8 cellular contexts compared by ENCODE assay signal in genomic region chr2:151827564-151828142, GRCh38. TPM values are rescaled to one million over a fixed set of nuclear protein-coding genes. Genes with fewer than 3 reads are reported as not detected.
A peak's percentile ranks its signal among the peaks of the same experiment; 100 is the strongest.
DNase-seq lines count a peak whose midpoint lies in the region; ATAC-seq, FAIRE-seq and TF ChIP-seq lines count a peak whose summit lies in the region.

No MANE protein-coding gene starts in this region.

- H3K36me3 Mint-ChIP-seq in activated CD4-positive, alpha-beta T cell treated with anti-CD3 and anti-CD28 coated beads for 36 hours (ENCODE audit: low read depth) = peaks cover 4% of the 10 kb centered on the region
- H3K36me3 Mint-ChIP-seq in astrocyte (ENCODE audit: low read depth, unreplicated experiment) = no peaks in the 10 kb centered on the region

- H3K36me3 ChIP-seq in PC-3 (ENCODE audit: low read depth, low read length) (no peaks in the 10 kb centered on the region), astrocyte (ENCODE audit: insufficient read depth, low read length) (no peaks in the 10 kb centered on the region), skeletal muscle satellite cell (ENCODE audit: insufficient read depth, low read length) (no peaks in the 10 kb centered on the region)

- H3K4me3 Mint-ChIP-seq in activated CD4-positive, alpha-beta T cell treated with anti-CD3 and anti-CD28 coated beads for 36 hours = peak overlapping the region; percentile 97
- H3K4me3 Mint-ChIP-seq in astrocyte (ENCODE audit: unreplicated experiment) = peak overlapping the region; percentile 96

- peak overlapping the region; percentile 85 for H3K27ac Mint-ChIP-seq in activated CD4-positive, alpha-beta T cell treated with anti-CD3 and anti-CD28 coated beads for 36 hours
- H3K27ac Mint-ChIP-seq in astrocyte (ENCODE audit: unreplicated experiment) = peak overlapping the region; percentile 87

- H3K9me3 ChIP-seq in PC-3 (ENCODE audit: low read length) (no peaks in the 10 kb centered on the region), astrocyte (ENCODE audit: insufficient read depth, low read depth, low read length) (no peaks in the 10 kb centered on the region), skeletal muscle satellite cell (replicated peaks; ENCODE audit: low read length) (no peaks in the 10 kb centered on the region)

- no peaks in the 10 kb centered on the region for H3K9me3 Mint-ChIP-seq in activated CD4-positive, alpha-beta T cell treated with anti-CD3 and anti-CD28 coated beads for 36 hours (ENCODE audit: low read depth)
- H3K9me3 Mint-ChIP-seq in astrocyte (ENCODE audit: unreplicated experiment) = no peaks in the 10 kb centered on the region

- DNase-seq in activated CD4-positive, alpha-beta T cell treated with anti-CD3 and anti-CD28 coated beads for 36 hours = peak; percentile 38
- no peak for DNase-seq in activated CD4-positive, alpha-beta T cell treated with anti-CD3 and anti-CD28 coated beads, Interleukin-2, amount 50 U/mL, for 1 hour
- DNase-seq in PC-3 (peak; percentile 14), astrocyte (ENCODE audit: low read depth) (peak; percentile 14), GM13976 (ENCODE audit: low spot score) (no peak)

- H3K27me3 Mint-ChIP-seq in activated CD4-positive, alpha-beta T cell treated with anti-CD3 and anti-CD28 coated beads for 36 hours = no peaks in the 10 kb centered on the region
- no peaks in the 10 kb centered on the region for H3K27me3 Mint-ChIP-seq in astrocyte (ENCODE audit: low read depth, unreplicated experiment)

- no peaks in the 10 kb centered on the region for H3K9me2 ChIP-seq in PC-3 (replicated peaks; ENCODE audit: low read length)

- peaks cover 22% of the 10 kb centered on the region; the same call in 1 of the 2 replicates for H4K20me1 ChIP-seq in PC-3 (ENCODE audit: low read length)
- H4K20me1 ChIP-seq in astrocyte (ENCODE audit: insufficient read depth, low read length) = peaks cover 49% of the 10 kb centered on the region

- no peak overlapping the region for H3K27ac ChIP-seq in PC-3 (ENCODE audit: low read length)
- peak overlapping the region; percentile 83 for H3K27ac ChIP-seq in astrocyte (ENCODE audit: low read depth, low read length)

- H3K9ac ChIP-seq in PC-3 (ENCODE audit: low read length) = peak overlapping the region; percentile 96
- peak overlapping the region; percentile 96 for H3K9ac ChIP-seq in astrocyte (ENCODE audit: low read length)
- peak overlapping the region; percentile 93 for H3K9ac ChIP-seq in skeletal muscle satellite cell (ENCODE audit: low read depth, low read length)

- in situ Hi-C loops in GM13976 (cut with MboI; ENCODE audit: low sequenced_read_pairs, unreplicated experiment) = no loop called here

- peaks cover 54% of the 10 kb centered on the region for H3K4me1 Mint-ChIP-seq in activated CD4-positive, alpha-beta T cell treated with anti-CD3 and anti-CD28 coated beads for 36 hours
- H3K4me1 Mint-ChIP-seq in astrocyte (ENCODE audit: low read depth, unreplicated experiment) = peaks cover 28% of the 10 kb centered on the region

- TF ChIP-seq CTCF in PC-3 (conservative IDR thresholded peaks at IDR 0.05; ENCODE audit: low read depth, low read length) (no peak), astrocyte (IDR thresholded peaks at IDR 0.05; ENCODE audit: insufficient read depth, low read depth, low read length) (no peak), GM13976 (IDR thresholded peaks at IDR 0.05; ENCODE audit: borderline replicate concordance, control extremely low read depth, extremely low read depth, insufficient read depth, missing control alignments) (no peak)

- CTCF ChIA-PET in activated CD4-positive, alpha-beta T cell treated with anti-CD3 and anti-CD28 coated beads for 36 hours (lab: Charles Lee) = interaction anchor here (0.5 to 2.0 kb wide), 4 partner anchors 8 to 211 kb away, joined by 3 to 8 read pairs (median 4); no protein-coding TSS in a partner anchor
- CTCF ChIA-PET in PC-3 (lab: Charles Lee) = no interaction called here

- H2AFZ ChIP-seq in PC-3 (ENCODE audit: low read length) = peak overlapping the region; percentile 100
- peak overlapping the region; percentile 90 for H2AFZ ChIP-seq in astrocyte (ENCODE audit: low read depth, low read length)

- POLR2A ChIA-PET in activated CD4-positive, alpha-beta T cell treated with anti-CD3 and anti-CD28 coated beads for 36 hours (lab: Charles Lee) = interaction anchor here (1.0 kb wide), 1 partner anchor 18 kb away, joined by 3 read pairs; no protein-coding TSS in a partner anchor
- POLR2A ChIA-PET in PC-3 (lab: Charles Lee; ENCODE audit: unreplicated experiment) = no interaction called here

- H3K4me3 ChIP-seq in PC-3 (ENCODE audit: low read length) (peak overlapping the region; percentile 99), astrocyte (ENCODE audit: insufficient read depth, low read depth, low read length) (peak overlapping the region; percentile 99), iPS-11a (ENCODE audit: low read depth, low read length) (peak overlapping the region; percentile 67), skeletal muscle satellite cell (ENCODE audit: low read length) (peak overlapping the region; percentile 86)

- BruUV-seq in PC-3 (replicated peaks; lab: Mats Ljungman, UMichigan) = TSS peak; percentile 46

- no peak for FAIRE-seq in astrocyte (lab: Jason Lieb, UNC)

- H3K4me1 ChIP-seq in PC-3 (ENCODE audit: insufficient read depth, low read length) (peaks cover 8% of the 10 kb centered on the region; the same call in 1 of the 2 replicates), astrocyte (ENCODE audit: insufficient read depth, low read length) (peaks cover 18% of the 10 kb centered on the region), skeletal muscle satellite cell (ENCODE audit: control insufficient read depth, insufficient read depth, low read length) (peaks cover 19% of the 10 kb centered on the region)

- no peaks in the 10 kb centered on the region for H3F3A ChIP-seq in PC-3 (ENCODE audit: low read length, unreplicated experiment)

- peak; percentile 21 for ATAC-seq in activated CD4-positive, alpha-beta T cell treated with anti-CD3 and anti-CD28 coated beads for 36 hours
- ATAC-seq in HG02759 (IDR thresholded peaks at IDR 0.05; ENCODE audit: unreplicated experiment) (peak; percentile 24), PC-3 (peak; percentile 12)

- intact Hi-C loops in activated CD4-positive, alpha-beta T cell treated with anti-CD3 and anti-CD28 coated beads for 36 hours (cut with DNase I, micrococcal nuclease) = loop anchor here (1.0 to 10.0 kb wide), 11 partner anchors 7 to 891 kb away; partner anchors contain the start of genes ARL6IP6 (in 1 of the 2), NMI (in 1 of the 2) and STAM2 (in 1 of the 2)
- intact Hi-C loops in PC-3 (cut with micrococcal nuclease) = loop anchor here (5.0 kb wide), 1 partner anchor 55 kb away; no protein-coding TSS in a partner anchor

- H3K4me2 ChIP-seq in PC-3 (ENCODE audit: low read length) (peak overlapping the region; percentile 89), astrocyte (ENCODE audit: low read length) (peak overlapping the region; percentile 87), skeletal muscle satellite cell (ENCODE audit: low read length) (peak overlapping the region; percentile 92)

- H3K27me3 ChIP-seq in PC-3 (ENCODE audit: low read length) (no peaks in the 10 kb centered on the region), astrocyte (ENCODE audit: insufficient read depth, low read length) (no peaks in the 10 kb centered on the region), skeletal muscle satellite cell (ENCODE audit: control insufficient read depth, insufficient read depth, low read length) (no peaks in the 10 kb centered on the region)

- H3K79me2 ChIP-seq in PC-3 (ENCODE audit: low read length) = peaks cover 54% of the 10 kb centered on the region
- peaks cover 56% of the 10 kb centered on the region for H3K79me2 ChIP-seq in astrocyte (ENCODE audit: insufficient read depth, low read length)

RNA-seq across cellular contexts. Expression of gene ARL5A, which starts 0.6 kb away (rescaled TPM):
- total RNA-seq in activated CD4-positive, alpha-beta T cell treated with anti-CD3 and anti-CD28 coated beads for 36 hours = 10 to 100 TPM; 60.8 to 64.9 TPM
- total RNA-seq in PC-3 (2014; rRNA removed) = 45.6 and 53.0 TPM in 2 replicates
- total RNA-seq in astrocyte = 65.6 and 69.7 TPM in 2 replicates
- total RNA-seq in skeletal muscle satellite cell (2012; rRNA removed) = 64.4 and 68.8 TPM in 2 replicates

Comparison
In these comparisons a context has a peak if more than half of its experiments do, and no peak if none do; other contexts are left out.
1. DNase-seq: peak in activated CD4-positive, alpha-beta T cell treated with anti-CD3 and anti-CD28 coated beads for 36 hours (single experiment), PC-3 (single experiment) and astrocyte (single experiment); none in activated CD4-positive, alpha-beta T cell treated with anti-CD3 and anti-CD28 coated beads, Interleukin-2, amount 50 U/mL, for 1 hour (single experiment) and GM13976 (single experiment).
2. Peak in every context shown above with its lines, with median percentiles within 50 percentile points of each other: ATAC-seq, H3K4me2 ChIP-seq, H3K4me3 ChIP-seq and H3K9ac ChIP-seq.